ENCODE assay signal across 1 cellular context in the genomic region with DNA sequence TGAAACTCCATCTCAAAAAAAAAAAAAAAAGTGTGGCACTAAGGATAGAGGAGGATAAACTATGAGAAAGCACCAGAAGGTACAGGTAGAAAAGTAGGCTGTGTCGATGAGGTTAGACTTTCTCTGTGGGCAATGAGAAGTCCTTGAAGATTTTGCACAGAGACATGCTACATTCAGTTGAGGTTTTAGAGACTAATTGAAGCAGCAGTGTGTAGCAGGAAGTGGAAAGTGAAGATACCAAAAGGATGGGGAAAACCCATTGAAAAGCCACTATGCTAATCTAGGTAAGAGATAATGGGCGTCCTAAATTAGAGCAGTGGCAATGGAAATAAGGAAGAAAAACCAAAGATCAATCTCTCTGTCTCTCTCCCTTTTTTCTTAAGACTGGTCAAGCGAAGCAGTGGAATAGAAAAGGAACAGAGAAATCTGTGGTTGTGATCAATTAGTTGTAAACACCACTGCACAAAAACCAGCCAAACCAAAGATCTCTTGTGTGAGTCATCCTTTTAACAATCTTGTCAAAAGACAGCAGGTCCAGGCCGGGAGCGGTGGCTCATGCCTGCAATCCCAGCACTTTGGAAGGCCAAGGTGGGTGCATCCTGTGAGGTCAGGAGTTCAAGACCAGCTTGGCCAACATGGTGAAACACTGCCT.
TF ChIP-seq lines count a peak whose summit lies in the region.

No MANE protein-coding gene starts in this region.

TF ChIP-seq in SK-N-SH treated with all-trans-retinoic acid at 6 μM for 48 hours, 23 proteins besides CTCF, POLR2A, EP300 and RAD21 (continued from another document):
- TF ChIP-seq, protein P1, sequence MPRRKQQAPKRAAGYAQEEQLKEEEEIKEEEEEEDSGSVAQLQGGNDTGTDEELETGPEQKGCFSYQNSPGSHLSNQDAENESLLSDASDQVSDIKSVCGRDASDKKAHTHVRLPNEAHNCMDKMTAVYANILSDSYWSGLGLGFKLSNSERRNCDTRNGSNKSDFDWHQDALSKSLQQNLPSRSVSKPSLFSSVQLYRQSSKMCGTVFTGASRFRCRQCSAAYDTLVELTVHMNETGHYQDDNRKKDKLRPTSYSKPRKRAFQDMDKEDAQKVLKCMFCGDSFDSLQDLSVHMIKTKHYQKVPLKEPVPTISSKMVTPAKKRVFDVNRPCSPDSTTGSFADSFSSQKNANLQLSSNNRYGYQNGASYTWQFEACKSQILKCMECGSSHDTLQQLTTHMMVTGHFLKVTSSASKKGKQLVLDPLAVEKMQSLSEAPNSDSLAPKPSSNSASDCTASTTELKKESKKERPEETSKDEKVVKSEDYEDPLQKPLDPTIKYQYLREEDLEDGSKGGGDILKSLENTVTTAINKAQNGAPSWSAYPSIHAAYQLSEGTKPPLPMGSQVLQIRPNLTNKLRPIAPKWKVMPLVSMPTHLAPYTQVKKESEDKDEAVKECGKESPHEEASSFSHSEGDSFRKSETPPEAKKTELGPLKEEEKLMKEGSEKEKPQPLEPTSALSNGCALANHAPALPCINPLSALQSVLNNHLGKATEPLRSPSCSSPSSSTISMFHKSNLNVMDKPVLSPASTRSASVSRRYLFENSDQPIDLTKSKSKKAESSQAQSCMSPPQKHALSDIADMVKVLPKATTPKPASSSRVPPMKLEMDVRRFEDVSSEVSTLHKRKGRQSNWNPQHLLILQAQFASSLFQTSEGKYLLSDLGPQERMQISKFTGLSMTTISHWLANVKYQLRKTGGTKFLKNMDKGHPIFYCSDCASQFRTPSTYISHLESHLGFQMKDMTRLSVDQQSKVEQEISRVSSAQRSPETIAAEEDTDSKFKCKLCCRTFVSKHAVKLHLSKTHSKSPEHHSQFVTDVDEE (CRISPR knock-in tag; IDR thresholded peaks at IDR 0.05), result no peak
- TF ChIP-seq TCF4 (CRISPR knock-in tag; IDR thresholded peaks at IDR 0.05; ENCODE audit: borderline replicate concordance), result no peak
- TF ChIP-seq CSRNP3 (CRISPR knock-in tag; IDR thresholded peaks at IDR 0.05), result no peak
- no peak for TF ChIP-seq PPARA (CRISPR knock-in tag; IDR thresholded peaks at IDR 0.05; ENCODE audit: borderline replicate concordance)
